ENCODE assay signal across 9 cellular contexts in the genomic region with DNA sequence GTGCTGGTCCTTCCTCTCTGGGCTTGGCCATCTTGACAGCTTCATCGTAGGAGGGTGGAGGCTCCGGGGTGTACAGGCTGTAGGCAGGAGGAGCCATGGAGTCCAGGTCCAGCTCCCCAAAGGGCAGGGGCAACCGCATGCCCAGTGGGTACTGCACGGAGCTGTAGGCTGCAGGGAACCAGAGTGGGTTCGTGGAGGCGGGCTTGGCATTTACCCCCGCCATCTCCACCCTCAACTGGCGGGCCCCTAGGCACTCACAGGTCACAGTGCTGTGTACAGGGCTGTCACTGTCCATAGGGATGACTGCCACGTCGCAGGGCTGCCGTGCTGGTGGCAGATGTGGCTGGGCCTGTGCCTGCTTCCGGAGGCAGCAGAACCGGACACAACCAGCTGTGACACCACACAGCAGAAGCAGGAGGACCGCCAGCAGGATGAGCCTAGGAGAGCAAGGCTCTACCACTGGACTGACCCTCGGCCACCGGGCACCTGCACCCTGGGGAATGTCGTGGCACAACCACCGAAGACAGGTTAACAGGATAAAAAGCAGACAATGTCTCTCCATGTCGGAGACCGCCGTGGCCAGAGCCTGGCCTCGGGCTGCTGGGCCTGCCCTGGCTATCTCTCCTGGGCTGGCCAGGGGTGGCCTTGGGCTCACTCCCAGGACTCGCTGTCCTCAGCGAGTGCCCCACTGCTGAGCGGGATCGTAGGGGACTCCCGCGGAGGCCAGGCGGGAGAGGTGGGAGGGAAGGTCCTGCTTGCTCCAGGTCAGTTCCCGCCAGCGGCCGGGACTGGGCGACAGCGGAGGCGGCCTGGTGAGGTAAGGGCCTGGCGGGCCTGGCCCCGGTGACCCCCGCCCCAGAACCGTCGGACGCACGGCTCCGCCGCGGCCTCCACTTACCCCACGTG. TPM values are rescaled to one million over a fixed set of nuclear protein-coding genes. Genes with fewer than 3 reads are reported as not detected.
DNase-seq lines count a peak whose midpoint lies in the region; ATAC-seq and TF ChIP-seq lines count a peak whose summit lies in the region.
"Had no signal": no experiment of that assay in that cellular context is flagged by ENCODE, and none has a peak within 500 bp of the region (broad histone marks: within the 10 kb centered on the region; RNA-seq: fewer than 3 reads in every experiment).

No MANE protein-coding gene starts in this region.

- no CpG with 5 or more reads among the region's 46 CpGs for WGBS in gastroesophageal sphincter (ENCODE audit: low coverage in 1 of 2), 2 donors

- H3K9ac ChIP-seq in ES-I3 (ENCODE audit: low read depth, low read length): peak overlapping the region; percentile 64
- peak overlapping the region; percentile 23; the same call in 1 of the 2 replicates for H3K9ac ChIP-seq in SU-DHL-6 (ENCODE audit: low read length)
- peak overlapping the region; percentile 11 for H3K9ac ChIP-seq in rectal smooth muscle tissue (ENCODE audit: low read length)

- no peak for TF ChIP-seq CTCF in SU-DHL-6 (IDR thresholded peaks at IDR 0.05; ENCODE audit: insufficient read depth, low read length, poor library complexity, severe bottlenecking)
- TF ChIP-seq CTCF in gastroesophageal sphincter (IDR thresholded peaks at IDR 0.05): no peak

- no peaks in the 10 kb centered on the region for H4K20me1 ChIP-seq in SU-DHL-6 (ENCODE audit: low read depth, low read length)

- no peaks in the 10 kb centered on the region for H3K79me2 ChIP-seq in SU-DHL-6 (ENCODE audit: insufficient read depth, low read length)

- no peaks in the 10 kb centered on the region for H3K27me3 ChIP-seq in SU-DHL-6 (ENCODE audit: low read length)
- no peaks in the 10 kb centered on the region for H3K27me3 ChIP-seq in gastroesophageal sphincter
- H3K27me3 ChIP-seq in rectal smooth muscle tissue (ENCODE audit: control insufficient read depth, insufficient read depth, low read length): no peaks in the 10 kb centered on the region

- no peak for DNase-seq in ACHN
- DNase-seq in activated effector memory CD4-positive, alpha-beta T cell treated with Interleukin-2 at 50 U/mL for 16 hours: no peak

- no peak for TF ChIP-seq EP300 in gastroesophageal sphincter (IDR thresholded peaks at IDR 0.05)

- peaks cover 6% of the 10 kb centered on the region; the same call in 1 of the 2 replicates for H3K4me1 ChIP-seq in ES-I3 (ENCODE audit: insufficient read depth, low read length)
- H3K4me1 ChIP-seq in gastroesophageal sphincter: peaks cover 3 to 23% (median 11%) of the 10 kb centered on the region in 3 donors
- H3K4me1 ChIP-seq in rectal smooth muscle tissue (ENCODE audit: control insufficient read depth, insufficient read depth, low read length): peaks cover 9% of the 10 kb centered on the region

- no peaks in the 10 kb centered on the region for H3K9me3 ChIP-seq in ES-I3 (ENCODE audit: control insufficient read depth, insufficient read depth, low read length)
- H3K9me3 ChIP-seq in SU-DHL-6 (ENCODE audit: insufficient read depth, low read length): no peaks in the 10 kb centered on the region
- H3K9me3 ChIP-seq in gastroesophageal sphincter: no peaks in the 10 kb centered on the region

- H3K4me3 ChIP-seq in SU-DHL-6 (ENCODE audit: insufficient read depth, low read length, poor library complexity, severe bottlenecking) (peak overlapping the region; percentile 40), gastroesophageal sphincter (peak overlapping the region; percentile 37 to 66), rectal smooth muscle tissue (ENCODE audit: low read length) (peak overlapping the region; percentile 64)

- ATAC-seq in gastroesophageal sphincter: no peak
- ATAC-seq in HG02623 (IDR thresholded peaks at IDR 0.05; ENCODE audit: unreplicated experiment): no peak
- no peak for ATAC-seq in GM21447 (IDR thresholded peaks at IDR 0.05; ENCODE audit: unreplicated experiment)

- no peaks in the 10 kb centered on the region for H3K36me3 ChIP-seq in ES-I3 (ENCODE audit: insufficient read depth, low read length)
- no peaks in the 10 kb centered on the region for H3K36me3 ChIP-seq in SU-DHL-6 (ENCODE audit: low read length)
- no peaks in the 10 kb centered on the region for H3K36me3 ChIP-seq in gastroesophageal sphincter
- H3K36me3 ChIP-seq in rectal smooth muscle tissue (ENCODE audit: control insufficient read depth, insufficient read depth, low read length): no peaks in the 10 kb centered on the region

- no peaks in the 10 kb centered on the region for H3F3A ChIP-seq in SU-DHL-6 (ENCODE audit: insufficient read depth)

- H3K27ac ChIP-seq in SU-DHL-6 (ENCODE audit: low read depth, low read length) (no peak overlapping the region), gastroesophageal sphincter (peak overlapping the region in 3 of 4 donors; percentile 77 to 81 (median 79)), rectal smooth muscle tissue (ENCODE audit: low read depth, low read length) (no peak overlapping the region)

- in situ Hi-C loops in ACHN (cut with HindIII; ENCODE audit: low pct_ligation_motif_present, low pct_unique_long_range_greater_than_20kb, low sequenced_read_pairs): no loop called here

- TF ChIP-seq POLR2A in gastroesophageal sphincter (IDR thresholded peaks at IDR 0.05): no peak

- no peaks in the 10 kb centered on the region for H3K9me2 ChIP-seq in SU-DHL-6 (replicated peaks; ENCODE audit: insufficient read depth, low read length)

- H3K4me2 ChIP-seq in SU-DHL-6 (ENCODE audit: low read depth, low read length, poor library complexity, severe bottlenecking): peak overlapping the region; percentile 52

- no peak overlapping the region for H2AFZ ChIP-seq in SU-DHL-6 (ENCODE audit: low read depth, low read length, severe bottlenecking)

RNA-seq across cellular contexts. Expression of gene TMEM52, which starts 0.8 kb away (rescaled TPM):
- total RNA-seq in gastroesophageal sphincter: 1 to 10 TPM in 3 of 4 donors, under 1 TPM in 1; 0.40 to 3.1 (median 1.8) TPM
- total RNA-seq: SK-MEL-5 had no signal

RNA-seq across cellular contexts. Expression of gene CALML6, which starts 3.2 kb away (rescaled TPM):
- under 1 TPM in 2 of 4 donors, not detected in 2; 0.40 to 0.47 TPM for total RNA-seq in gastroesophageal sphincter

RNA-seq across cellular contexts. Expression of gene GNB1, which starts 27.4 kb away (rescaled TPM):
- total RNA-seq in gastroesophageal sphincter: 100 to 1,000 TPM; 129 to 175 (median 136) TPM

Comparison
In these comparisons a context has a peak if more than half of its experiments do, and no peak if none do; other contexts are left out.
1. H3K9ac ChIP-seq: peak in every context shown above with its lines; median percentile 64 in ES-I3; 23 in SU-DHL-6; 11 in rectal smooth muscle tissue.
2. H3K27ac ChIP-seq: peak in gastroesophageal sphincter (3 of 4); none in SU-DHL-6 (single experiment) and rectal smooth muscle tissue (single experiment).
3. Peak in every context shown above with its lines, with median percentiles within 50 percentile points of each other: H3K4me3 ChIP-seq.